In the genomic region with DNA sequence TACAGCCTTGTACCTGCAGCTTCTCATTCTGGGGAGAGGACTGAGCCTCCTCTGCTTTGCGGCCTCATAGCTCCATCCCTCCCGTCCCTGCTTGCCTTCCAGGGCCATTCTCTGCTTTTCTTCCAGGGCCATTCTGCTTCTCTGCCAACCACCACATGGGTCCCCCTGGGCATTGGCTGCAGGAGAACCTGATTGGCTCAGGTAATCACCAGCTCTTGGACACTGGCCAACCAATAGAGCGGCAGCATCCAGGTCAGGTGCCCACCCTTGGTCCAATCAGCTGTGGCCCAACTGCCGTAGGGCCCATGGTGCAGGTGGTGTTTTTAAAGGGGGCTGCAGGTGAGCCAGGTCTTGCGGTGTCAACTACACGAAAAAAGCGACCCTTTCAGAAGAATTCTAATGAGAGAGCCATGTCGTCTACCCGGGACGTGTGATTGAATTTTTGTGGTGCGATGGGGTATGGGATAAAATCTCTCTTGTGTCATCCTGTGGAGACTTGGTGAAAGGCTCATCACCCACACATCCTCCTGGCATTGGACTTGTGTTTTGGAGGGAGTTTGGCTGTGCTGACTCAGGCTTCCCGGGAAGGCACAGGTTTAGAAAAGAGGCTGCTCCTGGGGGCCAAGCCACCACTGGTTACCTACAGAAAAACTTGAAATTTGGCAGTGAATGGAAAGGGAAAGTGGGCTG, we compare ENCODE assay signal across 23 cellular contexts. TPM values are rescaled to one million over a fixed set of nuclear protein-coding genes. Genes with fewer than 3 reads are reported as not detected.
DNase-seq lines count a peak whose midpoint lies in the region; ATAC-seq, FAIRE-seq and TF ChIP-seq lines count a peak whose summit lies in the region.
"Had no signal": no experiment of that assay in that cellular context is flagged by ENCODE, and none has a peak within 500 bp of the region (broad histone marks: within the 10 kb centered on the region; RNA-seq: fewer than 3 reads in every experiment).

No MANE protein-coding gene starts in this region.

- H3K9me3 ChIP-seq in HUES6 (ENCODE audit: control insufficient read depth, insufficient read depth, low read depth, low read length) (no peaks in the 10 kb centered on the region), K562 (replicated peaks; ENCODE audit: control insufficient read depth, insufficient read depth, low read depth, low read length) (no peaks in the 10 kb centered on the region), neural progenitor cell (ENCODE audit: low read depth) (no peaks in the 10 kb centered on the region), small intestine (ENCODE audit: control insufficient read depth, low read depth) (no peaks in the 10 kb centered on the region)
- H3K9me3 ChIP-seq: adrenal gland, MG63, ovary had no signal

- ATAC-seq in K562 (peak; percentile 57), GM19328 (IDR thresholded peaks at IDR 0.05; ENCODE audit: unreplicated experiment) (no peak), GM18519 (IDR thresholded peaks at IDR 0.05; ENCODE audit: low FRiP score, unreplicated experiment) (no peak)

- H4K20me1 ChIP-seq in K562 (replicated peaks; ENCODE audit: control insufficient read depth, insufficient read depth, low read length) (peaks cover 23% of the 10 kb centered on the region), neural progenitor cell (ENCODE audit: low read depth) (no peaks in the 10 kb centered on the region)

- no peaks in the 10 kb centered on the region for H3K9me3 Mint-ChIP-seq in neural progenitor cell
- H3K9me3 Mint-ChIP-seq: CD4-positive, CD25-positive, alpha-beta regulatory T cell had no signal

- H3K27me3 Mint-ChIP-seq in neural progenitor cell (ENCODE audit: insufficient read depth, low read depth), result peaks cover 6% of the 10 kb centered on the region

- no peak overlapping the region for H2AFZ ChIP-seq in K562 (ENCODE audit: low read depth, low read length)
- no peak overlapping the region for H2AFZ ChIP-seq in neural progenitor cell (replicated peaks)

- no peaks in the 10 kb centered on the region for H3K9me1 ChIP-seq in K562 (ENCODE audit: control insufficient read depth, insufficient read depth, low read length)

- no peaks in the 10 kb centered on the region for H3K36me3 Mint-ChIP-seq in neural progenitor cell
- H3K36me3 Mint-ChIP-seq: CD4-positive, CD25-positive, alpha-beta regulatory T cell had no signal

- peaks cover 63% of the 10 kb centered on the region for H3F3A ChIP-seq in neural progenitor cell (ENCODE audit: low read depth)

- peaks cover 71% of the 10 kb centered on the region for H3K4me1 Mint-ChIP-seq in neural progenitor cell
- H3K4me1 Mint-ChIP-seq: CD4-positive, CD25-positive, alpha-beta regulatory T cell had no signal

- H3K4me2 ChIP-seq in K562 (ENCODE audit: insufficient read depth, low read length) (no peak overlapping the region; the same call in 1 of the 2 replicates), neural progenitor cell (no peak overlapping the region)

- no peak for TF ChIP-seq RAD21 in K562 (CRISPR knock-in tag; conservative IDR thresholded peaks at IDR 0.05 in 1 of 2, IDR thresholded peaks at IDR 0.05 in 1 of 2)

- TF ChIP-seq CTCF in K562 (IDR thresholded peaks at IDR 0.05 in 2 of 3, conservative IDR thresholded peaks at IDR 0.05 in 1 of 3; ENCODE audit: insufficient read depth in 2 of 3, low read depth in 1 of 3, low read length in 3 of 3), result no peak
- TF ChIP-seq CTCF in neural progenitor cell (IDR thresholded peaks at IDR 0.05), result no peak

- no peak for TF ChIP-seq POLR2A in K562 (conservative IDR thresholded peaks at IDR 0.05)

- no TSS peak for BruUV-seq in K562 (replicated peaks; lab: Mats Ljungman, UMichigan)

- no peak overlapping the region for H3K4me3 Mint-ChIP-seq in neural progenitor cell
- H3K4me3 Mint-ChIP-seq: CD4-positive, CD25-positive, alpha-beta regulatory T cell had no signal

- no peaks in the 10 kb centered on the region for H3K79me2 ChIP-seq in K562 (ENCODE audit: control insufficient read depth, insufficient read depth, low read length)
- no peaks in the 10 kb centered on the region for H3K79me2 ChIP-seq in neural progenitor cell (ENCODE audit: low read depth)

- DNase-seq in EH (ENCODE audit: low read depth) (peak; percentile 58), K562 (ENCODE audit: extremely low read depth in 1 of 4, low spot score in 3 of 4) (peak in 3 of 4 experiments; percentile 51 to 66 (median 52)), neural progenitor cell (ENCODE audit: low spot score) (no peak), small intestine (no peak)
- DNase-seq: activated CD4-positive, CD25-positive, alpha-beta regulatory T cell; activated CD8-positive, alpha-beta memory T cell treated with anti-CD3 and anti-CD28 coated beads for 24 hours; adrenal gland; CD4-positive, CD25-positive, alpha-beta regulatory T cell; cerebellar nuclear complex; effector memory CD4-positive, alpha-beta T cell; hypothalamus; MG63; NCI-H2029 treated with DMSO at 0.1 percent for 48 hours; NCI-H774; ovary; RPMI8226; T-helper 1 cell had no signal

- no peaks in the 10 kb centered on the region for H3K27me3 ChIP-seq in HUES6 (ENCODE audit: control insufficient read depth, insufficient read depth, low read length)
- H3K27me3 ChIP-seq in K562 (ENCODE audit: control insufficient read depth in 2 of 2, insufficient read depth in 2 of 2, low read length in 2 of 2), result peaks cover 55 to 79% of the 10 kb centered on the region in 2 experiments
- no peaks in the 10 kb centered on the region for H3K27me3 ChIP-seq in neural progenitor cell
- H3K27me3 ChIP-seq in small intestine (ENCODE audit: control insufficient read depth in 2 of 2, insufficient read depth in 2 of 2, low read length in 2 of 2), result no peaks in the 10 kb centered on the region
- H3K27me3 ChIP-seq: MG63, ovary had no signal

- H3K27ac ChIP-seq in HUES6 (ENCODE audit: low read depth, low read length) (0 out of 2 replicates have a peak overlapping the region, but pooled peaks have one; percentile 100), K562 (ENCODE audit: extremely low read depth, low read depth, low read length) (no peak overlapping the region), neural progenitor cell (no peak overlapping the region), small intestine (ENCODE audit: low read depth in 1 of 2, low read length in 1 of 2) (no peak overlapping the region)
- H3K27ac ChIP-seq: adrenal gland, ovary, skin epidermis had no signal

- 2% methylated on average over 12 of the region's 12 CpGs for WGBS in K562 (ENCODE audit: insufficient coverage, low coverage, missing lambda C conversion rate)
- 81 to 92% (median 85%) methylated on average over 12 of the region's 12 CpGs for WGBS in small intestine, 3 donors

- H3K9ac ChIP-seq in HUES6 (ENCODE audit: low read length) (peak overlapping the region; percentile 48), K562 (ENCODE audit: insufficient read depth in 1 of 2, low read depth in 2 of 2, low read length in 2 of 2) (no peak overlapping the region), neural progenitor cell (no peak overlapping the region)

- CTCF ChIA-PET in K562 (lab: Yijun Ruan, JAX; ENCODE audit: low intra/inter-chr PET ratio), result no interaction called here

- no peaks in the 10 kb centered on the region for H3K36me3 ChIP-seq in HUES6 (ENCODE audit: control insufficient read depth, insufficient read depth, low read length)
- H3K36me3 ChIP-seq in K562 (ENCODE audit: control insufficient read depth, insufficient read depth, low read length), result no peaks in the 10 kb centered on the region
- H3K36me3 ChIP-seq in neural progenitor cell, result no peaks in the 10 kb centered on the region
- H3K36me3 ChIP-seq in small intestine (ENCODE audit: control insufficient read depth in 2 of 2, insufficient read depth in 2 of 2, low read length in 2 of 2), result no peaks in the 10 kb centered on the region
- H3K36me3 ChIP-seq: adrenal gland, MG63, ovary had no signal

- TF ChIP-seq EP300 in K562 (IDR thresholded peaks at IDR 0.05; ENCODE audit: low read length), result no peak

- no peak overlapping the region for H3K4me3 ChIP-seq in HUES6 (ENCODE audit: low read depth, low read length)
- no peak overlapping the region for H3K4me3 ChIP-seq in K562
- no peak overlapping the region for H3K4me3 ChIP-seq in neural progenitor cell
- no peak overlapping the region for H3K4me3 ChIP-seq in small intestine (ENCODE audit: low read depth in 1 of 2, low read length in 2 of 2)
- H3K4me3 ChIP-seq: adrenal gland, MG63, ovary, skin epidermis had no signal

- H3K27ac Mint-ChIP-seq in neural progenitor cell, result peak overlapping the region; percentile 72
- H3K27ac Mint-ChIP-seq: CD4-positive, CD25-positive, alpha-beta regulatory T cell had no signal

- peaks cover 64% of the 10 kb centered on the region for H3K4me1 ChIP-seq in HUES6 (ENCODE audit: control insufficient read depth, insufficient read depth, low read length)
- H3K4me1 ChIP-seq in K562 (replicated peaks in 1 of 2; ENCODE audit: control insufficient read depth in 2 of 2, insufficient read depth in 2 of 2, low read length in 2 of 2), result peaks cover 4 to 5% of the 10 kb centered on the region in 2 experiments; a peak in 2 of 5 replicates
- H3K4me1 ChIP-seq in neural progenitor cell, result peaks cover 78% of the 10 kb centered on the region
- H3K4me1 ChIP-seq in small intestine (ENCODE audit: control insufficient read depth in 2 of 2, insufficient read depth in 1 of 2, low read depth in 1 of 2, low read length in 1 of 2), result no peaks in the 10 kb centered on the region
- H3K4me1 ChIP-seq: adrenal gland had no signal

- POLR2A ChIA-PET in K562 (lab: Yijun Ruan, JAX), result interaction anchor here (0.6 to 1.3 kb wide), 3 partner anchors 12 to 186 kb away, joined by 3 to 5 read pairs (median 4); no protein-coding TSS in a partner anchor

- peak; percentile 59 for FAIRE-seq in K562 (lab: Jason Lieb, UNC)
- FAIRE-seq in small intestine (lab: Jason Lieb, UNC), result no peak
- FAIRE-seq: GM12892, H54 had no signal

- in situ Hi-C loops in K562 (cut with MboI), result no loop called here

- intact Hi-C loops in K562 (cut with micrococcal nuclease), result no loop called here

RNA-seq across cellular contexts. Expression of a gene that starts 46.0 kb away (rescaled TPM):
- 0.26 and 0.39 TPM in 2 replicates for total RNA-seq in K562 (2011; cell fraction: chromatin; rRNA removed; ENCODE audit: low replicate concordance)
- total RNA-seq in K562 (2011; cell fraction: nucleolus; rRNA removed), result 0.50 and 0.79 TPM in 2 replicates
- 0.37 and 0.76 TPM in 2 replicates for total RNA-seq in K562 (2011; cell fraction: nucleoplasm; rRNA removed)
- total RNA-seq in K562 (2014; rRNA removed), result 0.05 and 0.16 TPM in 2 replicates
- 0.07 and 0.10 TPM in 2 replicates for total RNA-seq in K562 (2014; rRNA removed; fragmentation: Illumina TruSeq; extraction: Trizol)
- 0.15 and 0.18 TPM in 2 replicates for total RNA-seq in K562 (2015; rRNA removed; fragmentation: Illumina TruSeq; extraction: Trizol)
- 0.51 and 0.67 TPM in 2 replicates for total RNA-seq in K562 (2021)
- 0.07 and 0.24 TPM in 2 replicates for polyA plus RNA-seq in K562 (2011; rRNA removed)
- 0.10 and 0.16 TPM in 2 replicates for polyA plus RNA-seq in K562 (2011; cell fraction: cytosol; rRNA removed)
- 0.38 and 0.45 TPM in 2 replicates for polyA plus RNA-seq in K562 (2011; cell fraction: nucleus; rRNA removed)
- polyA plus RNA-seq in K562 (2012), result 0.17 and 0.22 TPM in 2 replicates
- 0.07 and 0.21 TPM in 2 replicates for polyA plus RNA-seq in K562 (2014; fragmentation: Illumina TruSeq; extraction: Trizol)
- polyA plus RNA-seq in K562 (2014; fragmentation: Nextera tagmentation; extraction: Ambion mirVana), result under 1 TPM; 0.01 to 0.03 TPM
- 0.03 and 0.73 TPM in 2 replicates for polyA plus RNA-seq in K562 (2014; rRNA removed)
- polyA minus RNA-seq in K562 (2011; rRNA and poly(A)+ RNA removed), result 0.24 and 0.39 TPM in 2 replicates
- 1.8 and 2.1 TPM in 2 replicates for polyA minus RNA-seq in K562 (2011; cell fraction: cytosol; rRNA and poly(A)+ RNA removed)
- polyA minus RNA-seq in K562 (2011; cell fraction: nucleus; rRNA and poly(A)+ RNA removed), result 0.54 and 0.56 TPM in 2 replicates
- 37.7 and 38.4 TPM in 2 replicates for total RNA-seq in neural progenitor cell (ENCODE audit: low replicate concordance)
- 10 to 100 TPM in 1 of 3 donors, under 1 TPM in 2; 0.67 to 24.2 (median 0.81) TPM for polyA plus RNA-seq in small intestine

Comparison
In these comparisons a context has a peak if more than half of its experiments do, and no peak if none do; other contexts are left out.
1. DNase-seq: peak in EH (single experiment) and K562 (3 of 4); none in neural progenitor cell (single experiment) and small intestine (single experiment).
2. RNA of a gene that starts 46.0 kb away (total RNA-seq): 37.7 to 38.4 TPM in neural progenitor cell; 0.05 to 0.79 TPM in K562; every median in the first group is over 10 times any median in the second.